1 cellular context compared by ENCODE assay signal in genomic region chr2:10868021-10868420, GRCh38.
TF ChIP-seq lines count a peak whose summit lies in the region.

No MANE protein-coding gene starts in this region.

TF ChIP-seq in SK-N-SH, 30 proteins besides CTCF, POLR2A, EP300 and RAD21 (continued from another document):
- TF ChIP-seq USF2 (IDR thresholded peaks at IDR 0.05; ENCODE audit: borderline replicate concordance, low read depth, low read length) (no peak), ELF1 (IDR thresholded peaks at IDR 0.05) (no peak), NRF1 (IDR thresholded peaks at IDR 0.05; ENCODE audit: low read depth, low read length) (no peak), YY1 (IDR thresholded peaks at IDR 0.05; ENCODE audit: low read depth) (no peak), USF1 (IDR thresholded peaks at IDR 0.05; ENCODE audit: borderline replicate concordance, low read depth) (no peak), IRF3 (IDR thresholded peaks at IDR 0.05; ENCODE audit: low read depth, low read length) (no peak), RCOR1 (IDR thresholded peaks at IDR 0.05; ENCODE audit: low read length) (peak; percentile 99), PBX3 (IDR thresholded peaks at IDR 0.05) (peak; percentile 71), FOSL2 (IDR thresholded peaks at IDR 0.05; ENCODE audit: borderline replicate concordance, low read depth) (no peak), FOXJ3 (CRISPR knock-in tag; IDR thresholded peaks at IDR 0.05) (peak; percentile 71; the same call in 1 of the 2 replicates), POLR2AphosphoS5 (IDR thresholded peaks at IDR 0.05; ENCODE audit: low read depth, low read length) (peak; percentile 28; the same call in 1 of the 2 replicates), TCF12 (IDR thresholded peaks at IDR 0.05) (peak; percentile 59)
